ENCODE assay signal across 28 cellular contexts in the genomic region with DNA sequence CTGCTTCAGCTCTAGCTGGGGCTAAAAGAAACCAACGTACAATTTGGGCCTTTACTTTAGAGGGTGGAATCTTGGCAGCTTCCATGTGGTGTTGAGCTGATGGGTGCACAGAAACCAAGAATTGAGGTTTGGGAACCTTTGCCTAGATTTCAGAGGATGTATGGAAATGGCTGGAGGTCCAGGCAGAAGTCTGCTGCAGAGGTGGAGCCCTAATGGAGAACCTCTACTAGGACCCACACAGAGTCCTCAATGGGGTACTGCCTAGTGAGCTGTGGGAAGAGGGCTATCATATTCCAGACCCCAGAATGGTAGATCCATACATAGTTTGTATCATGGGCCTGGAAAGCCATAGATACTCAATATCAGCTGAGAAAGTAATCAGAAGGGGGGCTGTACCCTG.
"Had no signal": no experiment of that assay in that cellular context is flagged by ENCODE, and none has a peak within 500 bp of the region (broad histone marks: within the 10 kb centered on the region; RNA-seq: fewer than 3 reads in every experiment).

No MANE protein-coding gene starts in this region.

- H3K4me1 ChIP-seq: neural progenitor cell, parathyroid adenoma, psoas muscle, spleen, suprapubic skin, testis, tibial artery, transverse colon, upper lobe of right lung, uterus had no signal

- H3K27ac ChIP-seq: neural progenitor cell, ovary, parathyroid adenoma, psoas muscle, skin epidermis, spleen, suprapubic skin, testis, tibial artery, transverse colon, upper lobe of right lung, uterus had no signal

- ATAC-seq: natural killer cell; psoas muscle; right cardiac atrium; sciatic nerve; stimulated activated memory B cell treated with anti-CD40 and anti-IgM and Interleukin-4, amounts not matched to agents 10 μg/mL and 1 μg/mL and 100 μg/mL, for 72 hours; stimulated activated naive CD8-positive, alpha-beta T cell treated with anti-CD3 and anti-CD28 coated beads, Interleukin-15, amount 100 ng/mL, for 72 hours; stimulated activated naive CD8-positive, alpha-beta T cell treated with anti-CD3 and anti-CD28 coated beads, Interleukin-15, Interleukin-2, amounts not matched to agents 100 U/mL and 50 U/mL, for 24 hours; upper lobe of right lung had no signal

- DNase-seq: natural killer cell; occipital lobe; ovary; posterior cingulate gyrus; psoas muscle; right cardiac atrium; spleen; stimulated activated CD4-positive, alpha-beta T cell treated with anti-CD3 and anti-CD28 coated beads, Interleukin-12 subunit alpha, Interleukin-12 subunit beta, amount 100 ng/mL, for 4 hours; stimulated activated CD4-positive, alpha-beta T cell treated with anti-CD3 and anti-CD28 coated beads, Interleukin-1b, Interleukin-23, amount 100 ng/mL, for 48 hours; stimulated activated CD4-positive, alpha-beta T cell treated with anti-CD3 and anti-CD28 coated beads, Interleukin-4, amount 100 ng/mL, for 1 hour; stimulated activated CD4-positive, alpha-beta T cell treated with anti-CD3 and anti-CD28 coated beads, Interleukin-4, amount 100 ng/mL, for 4 hours; stimulated activated CD8-positive, alpha-beta memory T cell treated with anti-CD3 and anti-CD28 coated beads, Interleukin-4, amount 100 ng/mL, for 48 hours; stimulated activated naive CD4-positive, alpha-beta T cell; stimulated activated naive CD8-positive, alpha-beta T cell treated with anti-CD3 and anti-CD28 coated beads, Interleukin-15, amount 100 ng/mL, for 72 hours; stimulated activated naive CD8-positive, alpha-beta T cell treated with anti-CD3 and anti-CD28 coated beads, Interleukin-15, Interleukin-2, amounts not matched to agents 100 U/mL and 50 U/mL, for 24 hours; substantia nigra; testis; tibial artery; transverse colon; upper lobe of right lung; uterus had no signal

- H3K9ac ChIP-seq: neural progenitor cell, parathyroid adenoma had no signal

- H2AFZ ChIP-seq: neural progenitor cell, parathyroid adenoma had no signal

- H3K27me3 ChIP-seq: neural progenitor cell, ovary, spleen, suprapubic skin, testis, tibial artery, transverse colon, upper lobe of right lung, uterus had no signal

- H3K79me2 ChIP-seq: parathyroid adenoma had no signal

- H3K36me3 ChIP-seq: neural progenitor cell, ovary, spleen, suprapubic skin, tibial artery, transverse colon, upper lobe of right lung, uterus had no signal

- H3K9me3 ChIP-seq: ovary, suprapubic skin, testis, tibial artery, upper lobe of right lung, uterus had no signal

- H3K4me2 ChIP-seq: neural progenitor cell, smooth muscle cell had no signal

- H3K4me3 ChIP-seq: neural progenitor cell, ovary, psoas muscle, skin epidermis, smooth muscle cell, spleen, suprapubic skin, testis, tibial artery, transverse colon, upper lobe of right lung, uterus had no signal
